ENCODE assay signal across 8 cellular contexts in the genomic region with DNA sequence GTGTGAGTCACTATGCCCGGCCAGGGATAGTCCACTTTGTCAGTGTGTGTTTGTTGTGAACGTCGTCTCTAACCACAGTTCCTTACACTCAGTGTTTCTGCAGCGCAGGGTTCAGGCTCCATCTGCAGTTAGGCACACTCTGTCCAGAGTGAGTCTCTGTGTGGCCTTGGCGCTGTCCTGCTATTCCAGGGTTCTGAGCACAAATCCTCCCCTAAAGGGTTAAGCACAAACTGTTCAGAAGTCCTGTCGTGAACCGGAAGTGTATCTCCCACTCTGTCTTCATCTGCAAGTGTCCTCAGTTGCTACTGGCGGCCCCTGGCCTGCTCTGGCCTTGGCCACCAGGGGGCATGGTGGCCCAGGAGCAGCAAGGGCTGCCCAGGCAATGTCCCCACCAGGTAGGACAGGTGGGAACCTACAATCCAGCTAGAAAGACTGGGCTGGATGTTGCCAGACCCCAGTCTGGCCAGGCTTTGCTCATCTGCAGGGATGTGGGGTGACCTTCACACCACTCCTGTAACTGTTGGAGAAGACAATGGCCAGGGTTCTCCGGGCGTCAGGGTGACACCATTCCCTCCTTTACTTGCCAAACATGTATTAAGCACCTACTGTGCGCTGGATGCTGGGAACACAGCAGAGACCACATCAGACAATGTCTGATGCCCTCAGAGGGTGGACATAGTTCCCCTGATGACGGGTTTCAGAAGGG. TPM values are rescaled to one million over a fixed set of nuclear protein-coding genes. Genes with fewer than 3 reads are reported as not detected.
DNase-seq lines count a peak whose midpoint lies in the region; ATAC-seq, FAIRE-seq and TF ChIP-seq lines count a peak whose summit lies in the region.

No MANE protein-coding gene starts in this region.

- WGBS in body of pancreas, 2 donors: 24 to 33% methylated on average over 8 to 12 of the region's 12 CpGs

- peak; percentile 89 for FAIRE-seq in G401.6 (lab: Jason Lieb, UNC)
- peak; percentile 42 for FAIRE-seq in TTC549 (lab: Jason Lieb, UNC)

- H3K27ac ChIP-seq in body of pancreas: peak overlapping the region in 1 of 4 donors; percentile 39

- ATAC-seq in HG02610 (IDR thresholded peaks at IDR 0.05; ENCODE audit: unreplicated experiment) (peak; percentile 66), body of pancreas (peak; percentile 89), HG02763 (IDR thresholded peaks at IDR 0.05; ENCODE audit: unreplicated experiment) (no peak)

- DNase-seq in NCI-H2029 treated with DMSO at 0.1 percent for 48 hours (lab: John Stamatoyannopoulos, UW): peak; percentile 70
- peak; percentile 79 to 86 (median 82) for DNase-seq in body of pancreas
- peak; percentile 97 for DNase-seq in islet precursor cell
- peak; percentile 76 for DNase-seq in stimulated activated CD4-positive, alpha-beta T cell treated with anti-CD3 and anti-CD28 coated beads, Interleukin-1b, Interleukin-23, amount 100 ng/mL, for 48 hours

- no peaks in the 10 kb centered on the region for H3K36me3 ChIP-seq in body of pancreas (replicated peaks in 1 of 2; ENCODE audit: insufficient read depth in 1 of 2, low read depth in 2 of 2)

- TF ChIP-seq CTCF in body of pancreas (IDR thresholded peaks at IDR 0.05): peak; percentile 93 to 96 (median 95)

- no peak for TF ChIP-seq POLR2A in body of pancreas (IDR thresholded peaks at IDR 0.05)

- H3K4me3 ChIP-seq in body of pancreas: no peak overlapping the region

- H3K9me3 ChIP-seq in body of pancreas: no peaks in the 10 kb centered on the region

- H3K4me1 ChIP-seq in body of pancreas: peaks cover 21% of the 10 kb centered on the region

- intact Hi-C loops in body of pancreas (cut with DNase I): loop anchor here (5.0 kb wide), 1 partner anchor 125 kb away; no protein-coding TSS in a partner anchor

- no peaks in the 10 kb centered on the region for H3K27me3 ChIP-seq in body of pancreas

RNA-seq across cellular contexts. Expression of a gene that starts 38.6 kb away (rescaled TPM):
- 10 to 100 TPM; 30.0 to 35.8 TPM for total RNA-seq in body of pancreas

RNA-seq across cellular contexts. Expression of a gene that starts 46.2 kb away (rescaled TPM):
- 10 to 100 TPM; 38.9 to 57.4 TPM for total RNA-seq in body of pancreas

RNA-seq across cellular contexts. Expression of a gene that starts 46.5 kb away (rescaled TPM):
- 10 to 100 TPM; 13.5 to 16.3 TPM for total RNA-seq in body of pancreas
